Comparison of ENCODE assay signal across 27 cellular contexts in genomic region chr2:191703079-191703725, GRCh38. TPM values are rescaled to one million over a fixed set of nuclear protein-coding genes. Genes with fewer than 3 reads are reported as not detected.
DNase-seq lines count a peak whose midpoint lies in the region; ATAC-seq and TF ChIP-seq lines count a peak whose summit lies in the region.
"Had no signal": no experiment of that assay in that cellular context is flagged by ENCODE, and none has a peak within 500 bp of the region (broad histone marks: within the 10 kb centered on the region; RNA-seq: fewer than 3 reads in every experiment).

No MANE protein-coding gene starts in this region.

- no peak overlapping the region for H3K9ac ChIP-seq in trophoblast cell (ENCODE audit: low read length)
- H3K9ac ChIP-seq: KMS-11 had no signal

- peak; percentile 12 for TF ChIP-seq CTCF in kidney epithelial cell (IDR thresholded peaks at IDR 0.05; ENCODE audit: insufficient read depth, low read length, poor library complexity, severe bottlenecking)

- H2BK12ac ChIP-seq in trophoblast cell (ENCODE audit: low read length), result no peak overlapping the region

- H2AFZ ChIP-seq in trophoblast cell (ENCODE audit: insufficient read depth, low read length, poor library complexity), result no peak overlapping the region

- H4K12ac ChIP-seq in trophoblast cell (ENCODE audit: low read depth, low read length), result no peak overlapping the region

- H4K91ac ChIP-seq in trophoblast cell (ENCODE audit: low read depth, low read length), result no peak overlapping the region

- no CpG with 5 or more reads among the region's 7 CpGs for WGBS in trophoblast cell (ENCODE audit: extremely low coverage, insufficient coverage, insufficient read length)

- H3K4me1 ChIP-seq in trophoblast cell (ENCODE audit: control insufficient read depth in 1 of 2, insufficient read depth in 2 of 2, low read length in 2 of 2), result no peaks in the 10 kb centered on the region
- H3K4me1 ChIP-seq: right atrium auricular region had no signal

- POLR2A ChIA-PET in activated CD4-positive, alpha-beta memory T cell treated with anti-CD3 and anti-CD28 coated beads, Interleukin-2, amount 10 ng/mL, durations not matched to agents 7 days and 5 days (lab: Charles Lee), result no interaction called here

- H3K9me3 Mint-ChIP-seq in activated CD4-positive, alpha-beta memory T cell treated with anti-CD3 and anti-CD28 coated beads, Interleukin-2, amount 10 ng/mL, durations not matched to agents 7 days and 5 days, result peaks cover 5% of the 10 kb centered on the region
- no peaks in the 10 kb centered on the region for H3K9me3 Mint-ChIP-seq in activated CD8-positive, alpha-beta memory T cell treated with anti-CD3 and anti-CD28 coated beads, Interleukin-2, amount 10 ng/mL, durations not matched to agents 7 days and 5 days (ENCODE audit: low read depth)
- H3K9me3 Mint-ChIP-seq: activated CD8-positive, alpha-beta T cell treated with anti-CD3 and anti-CD28 coated beads for 36 hours; activated naive CD4-positive, alpha-beta T cell treated with anti-CD3 and anti-CD28 coated beads, Interleukin-2, amount 10 ng/mL, durations not matched to agents 7 days and 5 days; activated T-helper 17 cell treated with anti-CD3 and anti-CD28 coated beads, Interleukin-2, amount 50 U/mL, for 72 hours; H9; memory B cell had no signal

- H3K79me2 ChIP-seq in trophoblast cell (ENCODE audit: control insufficient read depth, insufficient read depth, low read length, poor library complexity), result no peaks in the 10 kb centered on the region

- no peak overlapping the region for H3K14ac ChIP-seq in trophoblast cell (ENCODE audit: low read length)

- peaks cover 11% of the 10 kb centered on the region for H3K36me3 Mint-ChIP-seq in activated CD4-positive, alpha-beta memory T cell treated with anti-CD3 and anti-CD28 coated beads, Interleukin-2, amount 10 ng/mL, durations not matched to agents 7 days and 5 days (ENCODE audit: low read depth)
- peaks cover 3% of the 10 kb centered on the region for H3K36me3 Mint-ChIP-seq in activated CD8-positive, alpha-beta memory T cell treated with anti-CD3 and anti-CD28 coated beads, Interleukin-2, amount 10 ng/mL, durations not matched to agents 7 days and 5 days

- no peaks in the 10 kb centered on the region for H3K79me1 ChIP-seq in trophoblast cell (ENCODE audit: low read length)

- no peak overlapping the region for H3K4me3 Mint-ChIP-seq in activated CD4-positive, alpha-beta memory T cell treated with anti-CD3 and anti-CD28 coated beads, Interleukin-2, amount 10 ng/mL, durations not matched to agents 7 days and 5 days
- no peak overlapping the region for H3K4me3 Mint-ChIP-seq in activated CD8-positive, alpha-beta memory T cell treated with anti-CD3 and anti-CD28 coated beads, Interleukin-2, amount 10 ng/mL, durations not matched to agents 7 days and 5 days
- H3K4me3 Mint-ChIP-seq: activated CD8-positive, alpha-beta T cell treated with anti-CD3 and anti-CD28 coated beads for 36 hours; activated naive CD4-positive, alpha-beta T cell treated with anti-CD3 and anti-CD28 coated beads, Interleukin-2, amount 10 ng/mL, durations not matched to agents 7 days and 5 days; activated T-helper 17 cell treated with anti-CD3 and anti-CD28 coated beads, Interleukin-2, amount 50 U/mL, for 72 hours; H9; memory B cell had no signal

- H3K27me3 Mint-ChIP-seq in activated CD4-positive, alpha-beta memory T cell treated with anti-CD3 and anti-CD28 coated beads, Interleukin-2, amount 10 ng/mL, durations not matched to agents 7 days and 5 days, result no peaks in the 10 kb centered on the region
- H3K27me3 Mint-ChIP-seq in activated CD8-positive, alpha-beta memory T cell treated with anti-CD3 and anti-CD28 coated beads, Interleukin-2, amount 10 ng/mL, durations not matched to agents 7 days and 5 days, result no peaks in the 10 kb centered on the region
- H3K27me3 Mint-ChIP-seq: activated CD8-positive, alpha-beta T cell treated with anti-CD3 and anti-CD28 coated beads for 36 hours; activated naive CD4-positive, alpha-beta T cell treated with anti-CD3 and anti-CD28 coated beads, Interleukin-2, amount 10 ng/mL, durations not matched to agents 7 days and 5 days; activated T-helper 17 cell treated with anti-CD3 and anti-CD28 coated beads, Interleukin-2, amount 50 U/mL, for 72 hours; memory B cell had no signal

- no peak overlapping the region for H4K8ac ChIP-seq in trophoblast cell (ENCODE audit: low read depth, low read length)

- DNase-seq in NCI-H1092 treated with DMSO at 0.1 percent for 48 hours (lab: John Stamatoyannopoulos, UW), result peak; percentile 16
- DNase-seq in NCI-H1092 (lab: John Stamatoyannopoulos, UW), result no peak
- peak; percentile 69 to 76 for DNase-seq in NCI-H526 (lab: John Stamatoyannopoulos, UW)
- DNase-seq in kidney epithelial cell (ENCODE audit: low read depth), result no peak
- no peak for DNase-seq in trophoblast cell
- no peak for DNase-seq in activated CD4-positive, alpha-beta memory T cell treated with anti-CD3 and anti-CD28 coated beads, Interleukin-2, amount 10 ng/mL, durations not matched to agents 7 days and 5 days
- no peak for DNase-seq in activated CD8-positive, alpha-beta memory T cell treated with anti-CD3 and anti-CD28 coated beads, Interleukin-2, amount 10 ng/mL, durations not matched to agents 7 days and 5 days
- DNase-seq: activated CD4-positive, alpha-beta T cell treated with anti-CD3 and anti-CD28 coated beads for 1 hour; activated CD8-positive, alpha-beta T cell treated with anti-CD3 and anti-CD28 coated beads for 36 hours; activated naive CD4-positive, alpha-beta T cell treated with anti-CD3 and anti-CD28 coated beads, Interleukin-2, amount 10 ng/mL, durations not matched to agents 7 days and 5 days; body of pancreas; Calu3; dorsolateral prefrontal cortex; H9; NCI-H524 treated with DMSO at 0.1 percent for 48 hours; SIG-M5; stimulated activated CD4-positive, alpha-beta T cell treated with anti-CD3 and anti-CD28 coated beads, Interleukin-1b, Interleukin-23, amount 100 ng/mL, for 48 hours; stimulated activated naive CD8-positive, alpha-beta T cell treated with anti-CD3 and anti-CD28 coated beads, Interleukin-15, Interleukin-2, amounts not matched to agents 100 U/mL and 50 U/mL, for 24 hours; uterus had no signal

- no peak overlapping the region for H2BK5ac ChIP-seq in trophoblast cell (ENCODE audit: low read depth, low read length, poor library complexity)

- no peak overlapping the region for H3K18ac ChIP-seq in trophoblast cell (ENCODE audit: low read length)

- H3K23ac ChIP-seq in trophoblast cell (ENCODE audit: low read length), result peak overlapping the region; percentile 24

- H2AK5ac ChIP-seq in trophoblast cell (ENCODE audit: low read length), result no peak overlapping the region

- H3K4ac ChIP-seq in trophoblast cell (ENCODE audit: low read depth, low read length), result no peak overlapping the region

- H3K4me3 ChIP-seq in kidney epithelial cell (ENCODE audit: low read depth, low read length), result no peak overlapping the region
- H3K4me3 ChIP-seq in trophoblast cell (ENCODE audit: low read depth, low read length), result no peak overlapping the region
- H3K4me3 ChIP-seq: body of pancreas, dorsolateral prefrontal cortex, right atrium auricular region, smooth muscle cell, thoracic aorta, uterus had no signal

- H3K36me3 ChIP-seq in kidney epithelial cell (ENCODE audit: control insufficient read depth, insufficient read depth, low read length) (no peaks in the 10 kb centered on the region), trophoblast cell (ENCODE audit: control insufficient read depth in 1 of 2, insufficient read depth in 2 of 2, low read length in 2 of 2) (no peaks in the 10 kb centered on the region)
- H3K36me3 ChIP-seq: right atrium auricular region, thoracic aorta, uterus had no signal

- CTCF ChIA-PET in activated CD4-positive, alpha-beta memory T cell treated with anti-CD3 and anti-CD28 coated beads, Interleukin-2, amount 10 ng/mL, durations not matched to agents 7 days and 5 days (lab: Charles Lee), result no interaction called here
- CTCF ChIA-PET in activated CD8-positive, alpha-beta memory T cell treated with anti-CD3 and anti-CD28 coated beads, Interleukin-2, amount 10 ng/mL, durations not matched to agents 7 days and 5 days (lab: Charles Lee), result interaction anchor here (1.2 kb wide), 1 partner anchor 12 kb away, joined by 3 read pairs; no protein-coding TSS in a partner anchor

- H3K27me3 ChIP-seq in kidney epithelial cell (ENCODE audit: control insufficient read depth, insufficient read depth, low read length) (no peaks in the 10 kb centered on the region), trophoblast cell (ENCODE audit: insufficient read depth, low read length) (no peaks in the 10 kb centered on the region)
- H3K27me3 ChIP-seq: body of pancreas, dorsolateral prefrontal cortex, right atrium auricular region, uterus had no signal

- no peak overlapping the region for H3K27ac Mint-ChIP-seq in activated CD4-positive, alpha-beta memory T cell treated with anti-CD3 and anti-CD28 coated beads, Interleukin-2, amount 10 ng/mL, durations not matched to agents 7 days and 5 days
- no peak overlapping the region for H3K27ac Mint-ChIP-seq in activated CD8-positive, alpha-beta memory T cell treated with anti-CD3 and anti-CD28 coated beads, Interleukin-2, amount 10 ng/mL, durations not matched to agents 7 days and 5 days
- H3K27ac Mint-ChIP-seq: activated CD8-positive, alpha-beta T cell treated with anti-CD3 and anti-CD28 coated beads for 36 hours; activated naive CD4-positive, alpha-beta T cell treated with anti-CD3 and anti-CD28 coated beads, Interleukin-2, amount 10 ng/mL, durations not matched to agents 7 days and 5 days; activated T-helper 17 cell treated with anti-CD3 and anti-CD28 coated beads, Interleukin-2, amount 50 U/mL, for 72 hours; H9; memory B cell had no signal

- H3K4me1 Mint-ChIP-seq in activated CD4-positive, alpha-beta memory T cell treated with anti-CD3 and anti-CD28 coated beads, Interleukin-2, amount 10 ng/mL, durations not matched to agents 7 days and 5 days, result no peaks in the 10 kb centered on the region
- no peaks in the 10 kb centered on the region for H3K4me1 Mint-ChIP-seq in activated CD8-positive, alpha-beta memory T cell treated with anti-CD3 and anti-CD28 coated beads, Interleukin-2, amount 10 ng/mL, durations not matched to agents 7 days and 5 days
- H3K4me1 Mint-ChIP-seq: activated naive CD4-positive, alpha-beta T cell treated with anti-CD3 and anti-CD28 coated beads, Interleukin-2, amount 10 ng/mL, durations not matched to agents 7 days and 5 days; activated T-helper 17 cell treated with anti-CD3 and anti-CD28 coated beads, Interleukin-2, amount 50 U/mL, for 72 hours had no signal

- H3K27ac ChIP-seq in trophoblast cell (ENCODE audit: low read depth, low read length), result no peak overlapping the region
- H3K27ac ChIP-seq: body of pancreas, dorsolateral prefrontal cortex, KMS-11, right atrium auricular region, thoracic aorta, uterus had no signal

- H2BK120ac ChIP-seq in trophoblast cell (ENCODE audit: insufficient read depth, low read length, poor library complexity), result no peak overlapping the region

- no peak for ATAC-seq in GM19455 (IDR thresholded peaks at IDR 0.05; ENCODE audit: unreplicated experiment)
- ATAC-seq in activated CD8-positive, alpha-beta memory T cell treated with anti-CD3 and anti-CD28 coated beads, Interleukin-2, amount 10 ng/mL, durations not matched to agents 7 days and 5 days, result no peak
- ATAC-seq: activated CD8-positive, alpha-beta T cell treated with anti-CD3 and anti-CD28 coated beads for 36 hours; activated T-helper 17 cell treated with anti-CD3 and anti-CD28 coated beads, Interleukin-2, amount 50 U/mL, for 72 hours; body of pancreas; left lobe of liver; stimulated activated naive CD8-positive, alpha-beta T cell treated with anti-CD3 and anti-CD28 coated beads, Interleukin-15, Interleukin-2, amounts not matched to agents 100 U/mL and 50 U/mL, for 24 hours had no signal

- H3K9me3 ChIP-seq in trophoblast cell (ENCODE audit: insufficient read depth, low read depth, low read length), result no peaks in the 10 kb centered on the region
- H3K9me3 ChIP-seq: body of pancreas, right atrium auricular region, thoracic aorta, uterus had no signal

- no peak overlapping the region for H3K4me2 ChIP-seq in trophoblast cell (ENCODE audit: low read length)
- H3K4me2 ChIP-seq: KMS-11, smooth muscle cell had no signal

RNA-seq across cellular contexts. Expression of gene NABP1, which starts 25.3 kb away (rescaled TPM):
- total RNA-seq in kidney epithelial cell, result 18.3 and 22.9 TPM in 2 replicates
- 101 and 113 TPM in 2 replicates for polyA plus RNA-seq in trophoblast cell (2013)
- total RNA-seq in activated CD4-positive, alpha-beta memory T cell treated with anti-CD3 and anti-CD28 coated beads, Interleukin-2, amount 10 ng/mL, durations not matched to agents 7 days and 5 days, result 10 to 100 TPM; 73.5 to 73.7 TPM
- total RNA-seq in activated CD8-positive, alpha-beta memory T cell treated with anti-CD3 and anti-CD28 coated beads, Interleukin-2, amount 10 ng/mL, durations not matched to agents 7 days and 5 days, result 10 to 100 TPM; 49.2 to 52.3 TPM

Comparison
In these comparisons a context has a peak if more than half of its experiments do, and no peak if none do; other contexts are left out.
1. DNase-seq: peak in NCI-H1092 treated with DMSO at 0.1 percent for 48 hours (single experiment) and NCI-H526 (2 of 2); none in NCI-H1092 (single experiment), kidney epithelial cell (single experiment), trophoblast cell (0 of 2), activated CD4-positive, alpha-beta memory T cell treated with anti-CD3 and anti-CD28 coated beads, Interleukin-2, amount 10 ng/mL, durations not matched to agents 7 days and 5 days (single experiment) and activated CD8-positive, alpha-beta memory T cell treated with anti-CD3 and anti-CD28 coated beads, Interleukin-2, amount 10 ng/mL, durations not matched to agents 7 days and 5 days (single experiment).